In genomic region chr15:33608714-33609113, GRCh38 we compare ENCODE assay signal across 13 cellular contexts.
DNase-seq lines count a peak whose midpoint lies in the region; ATAC-seq, FAIRE-seq and TF ChIP-seq lines count a peak whose summit lies in the region.
"Had no signal": no experiment of that assay in that cellular context is flagged by ENCODE, and none has a peak within 500 bp of the region (broad histone marks: within the 10 kb centered on the region; RNA-seq: fewer than 3 reads in every experiment).

No MANE protein-coding gene starts in this region.

- no peak overlapping the region for H3K27ac Mint-ChIP-seq in nephron

- no peaks in the 10 kb centered on the region for H3K27me3 Mint-ChIP-seq in nephron (ENCODE audit: low read depth)

- TF ChIP-seq CTCF in D721Med (IDR thresholded peaks at IDR 0.05; ENCODE audit: insufficient read depth, missing control alignments): peak; percentile 13
- TF ChIP-seq CTCF in choroid plexus epithelial cell (conservative IDR thresholded peaks at IDR 0.05; ENCODE audit: low read depth, low read length): peak; percentile 38
- TF ChIP-seq CTCF in nephron (IDR thresholded peaks at IDR 0.05; ENCODE audit: unreplicated experiment in 3 of 3): peak in 2 of 3 experiments; percentile 32 to 51

- no peak overlapping the region for H3K4me3 Mint-ChIP-seq in nephron

- DNase-seq in D721Med (ENCODE audit: insufficient read length, low spot score) (no peak), M059J (ENCODE audit: low read depth) (peak; percentile 8), choroid plexus epithelial cell (ENCODE audit: low read depth) (peak; percentile 15), GOT3 (lab: John Stamatoyannopoulos, UW) (no peak), NOMO-1 treated with dmso at 0.1 percent for 144 hours (lab: John Stamatoyannopoulos, UW; ENCODE audit: unreplicated experiment) (no peak)
- DNase-seq: activated CD4-positive, CD25-positive, alpha-beta regulatory T cell treated with anti-CD3 and anti-CD28 coated beads, Interleukin-2, amount 50 U/mL, for 72 hours; activated effector memory CD4-positive, alpha-beta T cell treated with Interleukin-2 at 50 U/mL for 16 hours; heart left ventricle; SHP77 treated with DMSO at 0.1 percent for 48 hours; upper lobe of right lung had no signal

- no peaks in the 10 kb centered on the region for H3K9me3 Mint-ChIP-seq in nephron

- H3K36me3 Mint-ChIP-seq in nephron (ENCODE audit: low read depth): no peaks in the 10 kb centered on the region

- no peak for FAIRE-seq in D721Med (lab: Jason Lieb, UNC)

- H3K4me3 ChIP-seq in choroid plexus epithelial cell (ENCODE audit: low read depth, low read length): no peak overlapping the region
- H3K4me3 ChIP-seq: heart left ventricle, upper lobe of right lung had no signal

- no peaks in the 10 kb centered on the region for H3K4me1 Mint-ChIP-seq in nephron

- ATAC-seq in HG02610 (IDR thresholded peaks at IDR 0.05; ENCODE audit: unreplicated experiment): no peak
- ATAC-seq in GM19467 (IDR thresholded peaks at IDR 0.05; ENCODE audit: unreplicated experiment): no peak
- ATAC-seq: heart left ventricle, upper lobe of right lung had no signal

Comparison
In these comparisons a context has a peak if more than half of its experiments do, and no peak if none do; other contexts are left out.
1. DNase-seq: peak in M059J (single experiment) and choroid plexus epithelial cell (single experiment); none in D721Med (single experiment), GOT3 (single experiment) and NOMO-1 treated with dmso at 0.1 percent for 144 hours (single experiment).
2. Peak in every context shown above with its lines, with median percentiles within 50 percentile points of each other: CTCF ChIP-seq.